ENCODE assay signal across 12 cellular contexts in the genomic region with DNA sequence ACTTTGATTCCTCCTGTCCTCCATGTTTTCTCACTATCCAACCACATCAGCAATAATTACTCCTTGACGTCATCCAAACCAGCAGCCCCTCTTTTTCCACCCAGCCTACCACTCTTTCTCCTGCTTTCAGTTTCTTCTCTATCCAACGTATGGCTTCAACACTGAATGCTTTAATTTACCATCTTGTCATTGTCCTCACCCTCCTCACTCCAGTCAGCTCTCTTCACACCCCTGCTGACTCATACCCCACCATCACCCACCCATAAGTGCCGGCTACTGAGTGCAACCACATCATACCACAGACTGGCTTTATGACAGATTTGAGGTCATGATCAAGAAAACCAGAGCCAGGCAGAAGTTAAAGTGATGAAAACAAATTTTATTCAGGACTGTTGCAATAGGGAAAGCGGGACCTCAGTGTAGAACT. TPM values are rescaled to one million over a fixed set of nuclear protein-coding genes. Genes with fewer than 3 reads are reported as not detected.
A peak's percentile ranks its signal among the peaks of the same experiment; 100 is the strongest.
DNase-seq lines count a peak whose midpoint lies in the region; ATAC-seq and TF ChIP-seq lines count a peak whose summit lies in the region.
"Had no signal": no experiment of that assay in that cellular context is flagged by ENCODE, and none has a peak within 500 bp of the region (broad histone marks: within the 10 kb centered on the region; RNA-seq: fewer than 3 reads in every experiment).

No MANE protein-coding gene starts in this region.

- H3K36me3 ChIP-seq in gastrocnemius medialis (no peaks in the 10 kb centered on the region), uterus (no peaks in the 10 kb centered on the region)
- H3K36me3 ChIP-seq: BLaER1 treated with 17β-estradiol and CSF1 and Interleukin-3, amounts not matched to agents 10 nM and 100 nM had no signal

- H3K27me3 Mint-ChIP-seq in T-helper 2 cell treated with Interferon-gamma antibody and Interleukin-4, amounts not matched to agents 5 μg/mL and 100 μg/mL, for 36 hours (ENCODE audit: low read depth), result peaks cover 32% of the 10 kb centered on the region

- peaks cover 0 to 3% of the 10 kb centered on the region in 2 donors for H3K4me1 ChIP-seq in gastrocnemius medialis
- H3K4me1 ChIP-seq in uterus, result no peaks in the 10 kb centered on the region
- H3K4me1 ChIP-seq: body of pancreas had no signal

- peak overlapping the region; percentile 64 for H3K27ac Mint-ChIP-seq in T-helper 2 cell treated with Interferon-gamma antibody and Interleukin-4, amounts not matched to agents 5 μg/mL and 100 μg/mL, for 36 hours
- H3K27ac Mint-ChIP-seq: stimulated activated naive B cell treated with anti-CD40 and anti-IgM and Interleukin-4, amounts not matched to agents 10 μg/mL and 1 μg/mL and 100 μg/mL, for 72 hours had no signal

- TF ChIP-seq CTCF in fibroblast of the aortic adventitia (IDR thresholded peaks at IDR 0.05; ENCODE audit: insufficient read depth, low read length), result no peak
- TF ChIP-seq CTCF in gastrocnemius medialis (IDR thresholded peaks at IDR 0.05 in 4 of 5, conservative IDR thresholded peaks at IDR 0.05 in 1 of 5), result no peak
- no peak for TF ChIP-seq CTCF in uterus (IDR thresholded peaks at IDR 0.05)

- H3K36me3 Mint-ChIP-seq in T-helper 2 cell treated with Interferon-gamma antibody and Interleukin-4, amounts not matched to agents 5 μg/mL and 100 μg/mL, for 36 hours (ENCODE audit: low read depth), result peaks cover 1% of the 10 kb centered on the region
- H3K36me3 Mint-ChIP-seq: stimulated activated naive B cell treated with anti-CD40 and anti-IgM and Interleukin-4, amounts not matched to agents 10 μg/mL and 1 μg/mL and 100 μg/mL, for 72 hours had no signal

- in situ Hi-C loops in gastrocnemius medialis (cut with MboI; ENCODE audit: low sequenced_read_pairs in 4 of 4), result no loop called here

- no peak for ATAC-seq in gastrocnemius medialis
- ATAC-seq: body of pancreas had no signal

- H3K27me3 ChIP-seq in gastrocnemius medialis (no peaks in the 10 kb centered on the region), uterus (no peaks in the 10 kb centered on the region)
- H3K27me3 ChIP-seq: BLaER1 treated with 17β-estradiol and CSF1 and Interleukin-3, amounts not matched to agents 10 nM and 100 nM had no signal

- H3K9me3 ChIP-seq in gastrocnemius medialis (no peaks in the 10 kb centered on the region), uterus (no peaks in the 10 kb centered on the region)
- H3K9me3 ChIP-seq: body of pancreas had no signal

- TF ChIP-seq POLR2A in gastrocnemius medialis (IDR thresholded peaks at IDR 0.05) (no peak), uterus (IDR thresholded peaks at IDR 0.05) (no peak)

- DNase-seq in stimulated activated naive CD4-positive, alpha-beta T cell treated with Interleukin-2 at 50 U/mL for 16 hours (lab: John Stamatoyannopoulos, UW), result peak; percentile 58
- no peak for DNase-seq in stimulated activated naive CD4-positive, alpha-beta T cell (lab: John Stamatoyannopoulos, UW)
- DNase-seq in T-helper 2 cell treated with Interferon-gamma antibody and Interleukin-4, amounts not matched to agents 5 μg/mL and 100 μg/mL, for 36 hours (ENCODE audit: low spot score), result peak; percentile 82
- DNase-seq in fibroblast of the aortic adventitia (ENCODE audit: low read depth) (peak; percentile 59), RKO (ENCODE audit: low spot score) (no peak), NCI-H128 (lab: John Stamatoyannopoulos, UW; ENCODE audit: unreplicated experiment) (no peak), gastrocnemius medialis (no peak), uterus (no peak)
- DNase-seq: body of pancreas; stimulated activated naive B cell treated with anti-CD40 and anti-IgM and Interleukin-4, amounts not matched to agents 10 μg/mL and 1 μg/mL and 100 μg/mL, for 72 hours had no signal

- intact Hi-C loops in gastrocnemius medialis (cut with DNase I; ENCODE audit: low total_unique reads), result no loop called here
- intact Hi-C loops in uterus (cut with DNase I; ENCODE audit: low total_unique reads), result no loop called here

- no peak overlapping the region for H3K27ac ChIP-seq in gastrocnemius medialis
- H3K27ac ChIP-seq in uterus, result no peak overlapping the region
- H3K27ac ChIP-seq: BLaER1 treated with 17β-estradiol and CSF1 and Interleukin-3, amounts not matched to agents 10 nM and 100 nM; body of pancreas had no signal

- H3K4me3 ChIP-seq in fibroblast of the aortic adventitia (ENCODE audit: low read depth, low read length) (no peak overlapping the region), gastrocnemius medialis (no peak overlapping the region), uterus (no peak overlapping the region)
- H3K4me3 ChIP-seq: BLaER1 treated with 17β-estradiol and CSF1 and Interleukin-3, amounts not matched to agents 10 nM and 100 nM; body of pancreas had no signal

- peaks cover 27% of the 10 kb centered on the region for H3K4me1 Mint-ChIP-seq in T-helper 2 cell treated with Interferon-gamma antibody and Interleukin-4, amounts not matched to agents 5 μg/mL and 100 μg/mL, for 36 hours (ENCODE audit: low read depth)

- H3K4me3 Mint-ChIP-seq in T-helper 2 cell treated with Interferon-gamma antibody and Interleukin-4, amounts not matched to agents 5 μg/mL and 100 μg/mL, for 36 hours, result peak overlapping the region; percentile 35
- H3K4me3 Mint-ChIP-seq: stimulated activated naive B cell treated with anti-CD40 and anti-IgM and Interleukin-4, amounts not matched to agents 10 μg/mL and 1 μg/mL and 100 μg/mL, for 72 hours had no signal

- H3K9me3 Mint-ChIP-seq in T-helper 2 cell treated with Interferon-gamma antibody and Interleukin-4, amounts not matched to agents 5 μg/mL and 100 μg/mL, for 36 hours, result no peaks in the 10 kb centered on the region
- H3K9me3 Mint-ChIP-seq: stimulated activated naive B cell treated with anti-CD40 and anti-IgM and Interleukin-4, amounts not matched to agents 10 μg/mL and 1 μg/mL and 100 μg/mL, for 72 hours had no signal

RNA-seq across cellular contexts. Expression of gene ANXA5, which starts 9.8 kb away (rescaled TPM):
- total RNA-seq in fibroblast of the aortic adventitia (ENCODE audit: low replicate concordance) (496 and 1,355 TPM in 2 replicates), gastrocnemius medialis (100 to 1,000 TPM in 2 of 4 donors, 10 to 100 TPM in 2; 59.2 to 181 (median 88.0) TPM), uterus (100 to 1,000 TPM; 255 to 353 (median 316) TPM)

RNA-seq across cellular contexts. Expression of gene SMIM43, which starts 58.4 kb away (rescaled TPM):
- total RNA-seq in fibroblast of the aortic adventitia (ENCODE audit: low replicate concordance) (0.45 and 1.1 TPM in 2 replicates), gastrocnemius medialis (not detected), uterus (under 1 TPM in 1 of 4 donors, not detected in 3; 0.41 TPM)
- total RNA-seq: body of pancreas, OCI-LY7 had no signal

Comparison
In these comparisons a context has a peak if more than half of its experiments do, and no peak if none do; other contexts are left out.
1. DNase-seq: peak in stimulated activated naive CD4-positive, alpha-beta T cell treated with Interleukin-2 at 50 U/mL for 16 hours (single experiment), T-helper 2 cell treated with Interferon-gamma antibody and Interleukin-4, amounts not matched to agents 5 μg/mL and 100 μg/mL, for 36 hours (single experiment) and fibroblast of the aortic adventitia (single experiment); none in stimulated activated naive CD4-positive, alpha-beta T cell (0 of 6), RKO (single experiment), NCI-H128 (single experiment), gastrocnemius medialis (0 of 2) and uterus (0 of 2).